9 cellular contexts compared by ENCODE assay signal in the genomic region with DNA sequence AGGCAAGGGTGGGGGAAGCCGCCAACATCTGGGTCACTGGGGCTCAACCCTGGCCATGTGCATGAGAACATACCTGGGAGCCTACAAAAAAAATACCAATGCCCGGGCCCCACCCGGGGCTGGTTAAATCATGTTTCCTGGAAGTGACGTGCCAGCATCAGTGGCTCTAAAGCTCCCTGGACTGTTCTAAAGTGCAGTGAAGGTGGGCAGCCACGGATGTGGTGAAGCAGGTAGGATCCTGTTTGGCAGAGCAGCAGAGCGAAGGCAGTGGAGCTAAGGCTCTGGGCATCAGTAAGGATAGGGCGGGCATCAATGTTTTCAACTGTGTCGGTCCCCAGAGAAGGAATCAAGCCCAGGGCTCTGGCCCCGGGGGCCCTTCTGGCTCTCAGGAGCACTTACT. TPM values are rescaled to one million over a fixed set of nuclear protein-coding genes. Genes with fewer than 3 reads are reported as not detected.
DNase-seq lines count a peak whose midpoint lies in the region; ATAC-seq and TF ChIP-seq lines count a peak whose summit lies in the region.
"Had no signal": no experiment of that assay in that cellular context is flagged by ENCODE, and none has a peak within 500 bp of the region (broad histone marks: within the 10 kb centered on the region; RNA-seq: fewer than 3 reads in every experiment).

No MANE protein-coding gene starts in this region.

- 80 to 84% methylated on average over 7 to 8 of the region's 9 CpGs for WGBS in transverse colon (ENCODE audit: low coverage in 1 of 2), 2 donors

- peak overlapping the region; percentile 53 for H3K9ac ChIP-seq in mucosa of stomach (ENCODE audit: low read length)

- H3K9me3 ChIP-seq in mucosa of stomach (ENCODE audit: control insufficient read depth, low read length) (no peaks in the 10 kb centered on the region), transverse colon (no peaks in the 10 kb centered on the region)

- H3K4me3 ChIP-seq in mucosa of stomach (ENCODE audit: low read length) (no peak overlapping the region), transverse colon (peak overlapping the region in 1 of 4 donors; percentile 23)
- H3K4me3 ChIP-seq: lung had no signal

- ATAC-seq in HG03457 (IDR thresholded peaks at IDR 0.05; ENCODE audit: unreplicated experiment), result no peak
- ATAC-seq in GM21360 (IDR thresholded peaks at IDR 0.05; ENCODE audit: unreplicated experiment), result no peak

- peaks cover 3% of the 10 kb centered on the region for H3K4me1 Mint-ChIP-seq in progenitor cell of endocrine pancreas (ENCODE audit: low read depth)

- intact Hi-C loops in transverse colon (cut with DNase I; ENCODE audit: low total_unique reads), result no loop called here

- in situ Hi-C loops in transverse colon (cut with MboI; ENCODE audit: low pct_ligation_motif_present in 1 of 4, low pct_unique_long_range_greater_than_20kb in 1 of 4, low sequenced_read_pairs in 3 of 4), result no loop called here

- no peak for TF ChIP-seq POLR2A in transverse colon (IDR thresholded peaks at IDR 0.05)

- no peaks in the 10 kb centered on the region for H3K36me3 ChIP-seq in mucosa of stomach (ENCODE audit: control insufficient read depth, insufficient read depth, low read length)
- H3K36me3 ChIP-seq in transverse colon, result no peaks in the 10 kb centered on the region

- peaks cover 18% of the 10 kb centered on the region for H3K4me1 ChIP-seq in mucosa of stomach (ENCODE audit: control insufficient read depth, insufficient read depth, low read length)
- peaks cover 0 to 22% (median 7%) of the 10 kb centered on the region in 4 donors for H3K4me1 ChIP-seq in transverse colon

- no peaks in the 10 kb centered on the region for H3K9me3 Mint-ChIP-seq in progenitor cell of endocrine pancreas (ENCODE audit: low read depth)

- H3K27me3 Mint-ChIP-seq in progenitor cell of endocrine pancreas, result peaks cover 23% of the 10 kb centered on the region

- TF ChIP-seq CTCF in transverse colon (IDR thresholded peaks at IDR 0.05) (no peak), progenitor cell of endocrine pancreas (IDR thresholded peaks at IDR 0.05; ENCODE audit: unreplicated experiment) (no peak)

- H3K4me3 Mint-ChIP-seq in progenitor cell of endocrine pancreas (ENCODE audit: low read depth), result no peak overlapping the region

- no peak overlapping the region for H3K27ac Mint-ChIP-seq in progenitor cell of endocrine pancreas

- DNase-seq in T-helper 9 cell (peak; percentile 64), transverse colon (peak; percentile 48), progenitor cell of endocrine pancreas (ENCODE audit: low spot score, unreplicated experiment) (no peak)
- peak; percentile 75 for DNase-seq in activated effector memory CD4-positive, alpha-beta T cell treated with Interleukin-2 at 50 U/mL for 16 hours

- no peak for TF ChIP-seq EP300 in transverse colon (IDR thresholded peaks at IDR 0.05; ENCODE audit: low read depth)

- H3K27ac ChIP-seq in transverse colon, result peak overlapping the region; percentile 52 to 66 (median 60)
- H3K27ac ChIP-seq: VCaP had no signal

- H3K27me3 ChIP-seq in mucosa of stomach (ENCODE audit: control insufficient read depth, insufficient read depth, low read length), result peaks cover 4% of the 10 kb centered on the region
- no peaks in the 10 kb centered on the region for H3K27me3 ChIP-seq in transverse colon

- H3K36me3 Mint-ChIP-seq in progenitor cell of endocrine pancreas (ENCODE audit: insufficient read depth), result no peaks in the 10 kb centered on the region

RNA-seq across cellular contexts. Expression of gene GPR68, which starts 0.5 kb away (rescaled TPM):
- total RNA-seq in transverse colon (under 1 TPM in 3 of 4 donors, not detected in 1; 0.48 to 0.80 (median 0.55) TPM), progenitor cell of endocrine pancreas (0.31 and 0.87 TPM in 2 replicates)
